Comparison of ENCODE assay signal across 22 cellular contexts in the genomic region with DNA sequence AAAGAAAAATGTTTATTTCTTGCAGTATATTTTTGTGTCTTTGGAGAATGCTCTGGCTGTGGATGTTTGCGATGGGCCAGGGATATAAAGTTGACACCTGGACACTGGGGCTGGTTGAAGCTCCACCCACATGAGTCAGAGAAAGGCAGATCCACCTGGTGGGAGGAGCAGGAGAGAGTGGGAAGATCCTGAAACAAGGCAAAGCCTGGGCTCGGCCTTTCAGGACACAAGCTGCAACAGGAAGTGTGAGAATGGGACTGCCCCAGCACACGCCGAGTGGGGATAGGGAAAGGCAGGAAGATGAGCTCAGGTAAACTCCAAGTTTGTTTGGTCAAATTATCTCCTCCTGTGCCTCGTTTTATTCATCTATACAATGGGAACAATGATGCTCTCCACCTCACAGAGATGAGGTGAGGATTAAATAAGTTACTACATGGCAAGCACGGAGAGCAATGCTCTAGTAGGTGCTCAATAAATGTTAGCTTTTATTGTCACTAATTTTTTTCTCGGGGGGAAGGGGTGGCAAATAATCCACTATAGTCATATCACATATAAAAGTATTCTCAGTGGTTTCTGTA. TPM values are rescaled to one million over a fixed set of nuclear protein-coding genes. Genes with fewer than 3 reads are reported as not detected.
DNase-seq lines count a peak whose midpoint lies in the region; ATAC-seq and TF ChIP-seq lines count a peak whose summit lies in the region.
"Had no signal": no experiment of that assay in that cellular context is flagged by ENCODE, and none has a peak within 500 bp of the region (broad histone marks: within the 10 kb centered on the region; RNA-seq: fewer than 3 reads in every experiment).

No MANE protein-coding gene starts in this region.

- H3K27ac Mint-ChIP-seq in activated CD4-positive, alpha-beta T cell treated with anti-CD3 and anti-CD28 coated beads, Interleukin-2, amount 10 ng/mL, durations not matched to agents 24 days and 14 days: no peak overlapping the region
- peak overlapping the region; percentile 81 for H3K27ac Mint-ChIP-seq in nephron progenitor cell
- no peak overlapping the region for H3K27ac Mint-ChIP-seq in stimulated activated memory B cell treated with anti-CD40 and anti-IgM and Interleukin-4, amounts not matched to agents 10 μg/mL and 1 μg/mL and 100 μg/mL, for 72 hours
- H3K27ac Mint-ChIP-seq: activated CD8-positive, alpha-beta T cell treated with anti-CD3 and anti-CD28 coated beads for 36 hours; activated naive CD4-positive, alpha-beta T cell treated with anti-CD3 and anti-CD28 coated beads, Interleukin-2, amount 10 ng/mL, durations not matched to agents 7 days and 5 days; activated T-cell treated with anti-CD3 and anti-CD28 coated beads, Interleukin-2, amount 50 U/mL, for 24 hours; endodermal cell; natural killer cell; T-helper 17 cell had no signal

- peak; percentile 35 for DNase-seq in activated CD4-positive, alpha-beta T cell treated with anti-CD3 and anti-CD28 coated beads, Interleukin-2, amount 10 ng/mL, durations not matched to agents 24 days and 14 days
- no peak for DNase-seq in activated CD4-positive, alpha-beta T cell treated with anti-CD3 and anti-CD28 coated beads, Interleukin-2, amount 50 U/mL, for 1 hour
- DNase-seq in NCI-H510A treated with DMSO at 0.1 percent for 48 hours (lab: John Stamatoyannopoulos, UW) (peak; percentile 7), epithelial cell of prostate (ENCODE audit: low read depth, low spot score) (no peak), nephron progenitor cell (no peak), erythroblast (lab: John Stamatoyannopoulos, UW) (no peak), brain microvascular endothelial cell (no peak)
- DNase-seq: activated CD8-positive, alpha-beta T cell treated with anti-CD3 and anti-CD28 coated beads for 36 hours; activated naive CD4-positive, alpha-beta T cell treated with anti-CD3 and anti-CD28 coated beads, Interleukin-2, amount 10 ng/mL, durations not matched to agents 7 days and 5 days; activated T-cell treated with anti-CD3 and anti-CD28 coated beads, Interleukin-2, amount 50 U/mL, for 24 hours; endodermal cell; natural killer cell; NCI-H1417 treated with DMSO at 0.1 percent for 48 hours; NCI-H526 treated with DMSO at 0.1 percent for 48 hours; SIG-M5; T-helper 17 cell had no signal

- no peaks in the 10 kb centered on the region for H3K27me3 ChIP-seq in brain microvascular endothelial cell (replicated peaks)
- H3K27me3 ChIP-seq: suprapubic skin, vagina had no signal

- H3K4me3 Mint-ChIP-seq in activated CD4-positive, alpha-beta T cell treated with anti-CD3 and anti-CD28 coated beads, Interleukin-2, amount 10 ng/mL, durations not matched to agents 24 days and 14 days: no peak overlapping the region
- H3K4me3 Mint-ChIP-seq in nephron progenitor cell: no peak overlapping the region
- no peak overlapping the region for H3K4me3 Mint-ChIP-seq in stimulated activated memory B cell treated with anti-CD40 and anti-IgM and Interleukin-4, amounts not matched to agents 10 μg/mL and 1 μg/mL and 100 μg/mL, for 72 hours
- H3K4me3 Mint-ChIP-seq: activated CD8-positive, alpha-beta T cell treated with anti-CD3 and anti-CD28 coated beads for 36 hours; activated naive CD4-positive, alpha-beta T cell treated with anti-CD3 and anti-CD28 coated beads, Interleukin-2, amount 10 ng/mL, durations not matched to agents 7 days and 5 days; activated T-cell treated with anti-CD3 and anti-CD28 coated beads, Interleukin-2, amount 50 U/mL, for 24 hours; endodermal cell; natural killer cell; T-helper 17 cell had no signal

- H3K27me3 Mint-ChIP-seq in activated CD4-positive, alpha-beta T cell treated with anti-CD3 and anti-CD28 coated beads, Interleukin-2, amount 10 ng/mL, durations not matched to agents 24 days and 14 days: no peaks in the 10 kb centered on the region
- no peaks in the 10 kb centered on the region for H3K27me3 Mint-ChIP-seq in nephron progenitor cell (ENCODE audit: low read depth, poor library complexity)
- no peaks in the 10 kb centered on the region for H3K27me3 Mint-ChIP-seq in stimulated activated memory B cell treated with anti-CD40 and anti-IgM and Interleukin-4, amounts not matched to agents 10 μg/mL and 1 μg/mL and 100 μg/mL, for 72 hours
- H3K27me3 Mint-ChIP-seq: activated CD8-positive, alpha-beta T cell treated with anti-CD3 and anti-CD28 coated beads for 36 hours; activated naive CD4-positive, alpha-beta T cell treated with anti-CD3 and anti-CD28 coated beads, Interleukin-2, amount 10 ng/mL, durations not matched to agents 7 days and 5 days; activated T-cell treated with anti-CD3 and anti-CD28 coated beads, Interleukin-2, amount 50 U/mL, for 24 hours; T-helper 17 cell had no signal

- in situ Hi-C loops in brain microvascular endothelial cell (cut with HindIII; ENCODE audit: low pct_ligation_motif_present, low sequenced_read_pairs): no loop called here

- TF ChIP-seq POLR2A in erythroblast (IDR thresholded peaks at IDR 0.05; ENCODE audit: low read length): no peak

- no peak for ATAC-seq in stimulated activated memory B cell treated with anti-CD40 and anti-IgM and Interleukin-4, amounts not matched to agents 10 μg/mL and 1 μg/mL and 100 μg/mL, for 72 hours
- ATAC-seq: A549; activated CD8-positive, alpha-beta T cell treated with anti-CD3 and anti-CD28 coated beads for 36 hours; natural killer cell; sciatic nerve; T-helper 17 cell had no signal

- H3K27ac ChIP-seq in epithelial cell of prostate (peak overlapping the region; percentile 42), brain microvascular endothelial cell (no peak overlapping the region)
- H3K27ac ChIP-seq: A549, parathyroid adenoma, suprapubic skin, vagina had no signal

- no peaks in the 10 kb centered on the region for H3K9me3 Mint-ChIP-seq in activated CD4-positive, alpha-beta T cell treated with anti-CD3 and anti-CD28 coated beads, Interleukin-2, amount 10 ng/mL, durations not matched to agents 24 days and 14 days
- peaks cover 12% of the 10 kb centered on the region for H3K9me3 Mint-ChIP-seq in nephron progenitor cell
- H3K9me3 Mint-ChIP-seq in stimulated activated memory B cell treated with anti-CD40 and anti-IgM and Interleukin-4, amounts not matched to agents 10 μg/mL and 1 μg/mL and 100 μg/mL, for 72 hours: no peaks in the 10 kb centered on the region
- H3K9me3 Mint-ChIP-seq: activated CD8-positive, alpha-beta T cell treated with anti-CD3 and anti-CD28 coated beads for 36 hours; activated naive CD4-positive, alpha-beta T cell treated with anti-CD3 and anti-CD28 coated beads, Interleukin-2, amount 10 ng/mL, durations not matched to agents 7 days and 5 days; activated T-cell treated with anti-CD3 and anti-CD28 coated beads, Interleukin-2, amount 50 U/mL, for 24 hours; natural killer cell had no signal

- H3K4me3 ChIP-seq in brain microvascular endothelial cell (ENCODE audit: low read depth, low read length): no peak overlapping the region
- H3K4me3 ChIP-seq: A549, suprapubic skin, vagina had no signal

- H3K36me3 Mint-ChIP-seq in activated CD4-positive, alpha-beta T cell treated with anti-CD3 and anti-CD28 coated beads, Interleukin-2, amount 10 ng/mL, durations not matched to agents 24 days and 14 days (ENCODE audit: low read depth): peaks cover 16% of the 10 kb centered on the region
- peaks cover 60% of the 10 kb centered on the region for H3K36me3 Mint-ChIP-seq in nephron progenitor cell (ENCODE audit: low read depth)
- H3K36me3 Mint-ChIP-seq in stimulated activated memory B cell treated with anti-CD40 and anti-IgM and Interleukin-4, amounts not matched to agents 10 μg/mL and 1 μg/mL and 100 μg/mL, for 72 hours: peaks cover 38% of the 10 kb centered on the region
- H3K36me3 Mint-ChIP-seq: natural killer cell had no signal

- peaks cover 7% of the 10 kb centered on the region for H3K36me3 ChIP-seq in brain microvascular endothelial cell (replicated peaks)

- TF ChIP-seq CTCF in nephron progenitor cell (IDR thresholded peaks at IDR 0.05) (no peak), brain microvascular endothelial cell (IDR thresholded peaks at IDR 0.05; ENCODE audit: low read depth, low read length, missing control alignments) (no peak)

- peaks cover 22% of the 10 kb centered on the region for H3K4me1 Mint-ChIP-seq in activated CD4-positive, alpha-beta T cell treated with anti-CD3 and anti-CD28 coated beads, Interleukin-2, amount 10 ng/mL, durations not matched to agents 24 days and 14 days
- peaks cover 54% of the 10 kb centered on the region for H3K4me1 Mint-ChIP-seq in nephron progenitor cell
- peaks cover 23% of the 10 kb centered on the region for H3K4me1 Mint-ChIP-seq in stimulated activated memory B cell treated with anti-CD40 and anti-IgM and Interleukin-4, amounts not matched to agents 10 μg/mL and 1 μg/mL and 100 μg/mL, for 72 hours

- intact Hi-C loops in activated CD4-positive, alpha-beta T cell treated with anti-CD3 and anti-CD28 coated beads, Interleukin-2, amount 10 ng/mL, durations not matched to agents 24 days and 14 days (cut with micrococcal nuclease): loop anchor here (5.0 to 10.0 kb wide), 2 partner anchors 65 to 103 kb away; partner anchors contain the start of genes KIAA0753 and TXNDC17

RNA-seq across cellular contexts. Expression of gene PITPNM3, which starts 21.4 kb away (rescaled TPM):
- total RNA-seq in activated CD4-positive, alpha-beta T cell treated with anti-CD3 and anti-CD28 coated beads, Interleukin-2, amount 10 ng/mL, durations not matched to agents 24 days and 14 days: 0.66 and 0.77 TPM in 2 replicates

Comparison
In these comparisons a context has a peak if more than half of its experiments do, and no peak if none do; other contexts are left out.
1. DNase-seq: peak in activated CD4-positive, alpha-beta T cell treated with anti-CD3 and anti-CD28 coated beads, Interleukin-2, amount 10 ng/mL, durations not matched to agents 24 days and 14 days (single experiment) and NCI-H510A treated with DMSO at 0.1 percent for 48 hours (single experiment); none in activated CD4-positive, alpha-beta T cell treated with anti-CD3 and anti-CD28 coated beads, Interleukin-2, amount 50 U/mL, for 1 hour (single experiment), epithelial cell of prostate (single experiment), nephron progenitor cell (single experiment), erythroblast (0 of 2) and brain microvascular endothelial cell (single experiment).